In the genomic region with DNA sequence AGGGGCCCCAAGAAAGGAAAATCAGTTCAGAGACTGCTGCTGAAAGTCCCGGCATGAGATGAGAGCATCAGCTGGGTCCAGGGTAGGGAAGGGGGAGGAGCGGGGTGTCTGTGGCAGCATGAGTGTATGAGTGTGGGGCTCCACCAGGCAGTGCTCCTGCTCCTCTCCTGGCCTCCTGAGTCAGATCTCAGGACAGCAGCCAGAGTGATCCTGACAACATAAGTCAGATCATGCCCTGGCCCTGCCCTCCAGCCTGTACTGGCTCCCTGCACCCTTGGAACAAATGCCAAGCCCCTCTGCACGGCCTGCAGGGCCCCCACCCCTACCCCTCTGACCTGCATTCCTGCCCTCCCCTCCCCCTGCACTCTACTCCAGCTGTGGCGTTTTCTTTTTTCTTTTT, we compare ENCODE assay signal across 18 cellular contexts. TPM values are rescaled to one million over a fixed set of nuclear protein-coding genes. Genes with fewer than 3 reads are reported as not detected.
A peak's percentile ranks its signal among the peaks of the same experiment; 100 is the strongest.
DNase-seq lines count a peak whose midpoint lies in the region; ATAC-seq and TF ChIP-seq lines count a peak whose summit lies in the region.
"Had no signal": no experiment of that assay in that cellular context is flagged by ENCODE, and none has a peak within 500 bp of the region (broad histone marks: within the 10 kb centered on the region; RNA-seq: fewer than 3 reads in every experiment).

No MANE protein-coding gene starts in this region.

- ATAC-seq in omental fat pad (ENCODE audit: low FRiP score) (peak; percentile 11), T-cell (replicated peaks in 1 of 4) (no peak)
- ATAC-seq: lower lobe of right lung had no signal

- H3K4me1 Mint-ChIP-seq in T-cell = no peaks in the 10 kb centered on the region

- CTCF ChIA-PET in RWPE1 (lab: Yijun Ruan, JAX) (interaction anchor here (1.1 kb wide), 1 partner anchor 47 kb away, joined by 3 read pairs; no protein-coding TSS in a partner anchor), T-cell (lab: Charles Lee) (interaction anchor here (0.6 kb wide), 2 partner anchors 19 to 101 kb away, joined by 3 to 7 read pairs; no protein-coding TSS in a partner anchor)

- no peak overlapping the region for H3K27ac Mint-ChIP-seq in T-cell
- H3K27ac Mint-ChIP-seq: activated naive CD8-positive, alpha-beta T cell had no signal

- peak overlapping the region; percentile 97 for H3K27ac ChIP-seq in RWPE1
- H3K27ac ChIP-seq: lower lobe of right lung, neural progenitor cell, WERI-Rb-1 had no signal

- H3K36me3 Mint-ChIP-seq in T-cell = no peaks in the 10 kb centered on the region
- H3K36me3 Mint-ChIP-seq: activated naive CD8-positive, alpha-beta T cell had no signal

- POLR2A ChIA-PET in RWPE1 (lab: Yijun Ruan, JAX; ENCODE audit: low non-redundant PET) = no interaction called here
- POLR2A ChIA-PET in T-cell (lab: Charles Lee) = no interaction called here

- H3K9me3 Mint-ChIP-seq in T-cell = no peaks in the 10 kb centered on the region
- H3K9me3 Mint-ChIP-seq: neural progenitor cell had no signal

- TF ChIP-seq CTCF in RWPE1 (conservative IDR thresholded peaks at IDR 0.05; ENCODE audit: low read depth) (no peak), omental fat pad (IDR thresholded peaks at IDR 0.05) (no peak)

- no peak overlapping the region for H3K4me3 Mint-ChIP-seq in T-cell
- H3K4me3 Mint-ChIP-seq: activated naive CD8-positive, alpha-beta T cell; neural progenitor cell had no signal

- DNase-seq in AG08395 (ENCODE audit: low spot score) (peak; percentile 85), RWPE1 (ENCODE audit: low spot score) (no peak), fibroblast of peridontal ligament (ENCODE audit: extremely low read depth) (peak; percentile 70), omental fat pad (ENCODE audit: low spot score) (no peak), NCI-H2029 treated with DMSO at 0.1 percent for 48 hours (lab: John Stamatoyannopoulos, UW) (no peak), NCI-H187 treated with DMSO at 0.1 percent for 48 hours (lab: John Stamatoyannopoulos, UW) (no peak), NCI-H1436 treated with DMSO at 0.1 percent for 48 hours (lab: John Stamatoyannopoulos, UW) (no peak), T-cell (no peak)
- DNase-seq: head of caudate nucleus, lower lobe of right lung, NCI-H146, NCI-H82, SHP77 treated with DMSO at 0.1 percent for 48 hours, upper lobe of left lung, WERI-Rb-1 had no signal

- H3K27me3 Mint-ChIP-seq in T-cell = no peaks in the 10 kb centered on the region
- H3K27me3 Mint-ChIP-seq: activated naive CD8-positive, alpha-beta T cell had no signal

RNA-seq across cellular contexts. Expression of a gene that starts 24.2 kb away (rescaled TPM):
- not detected for total RNA-seq in omental fat pad
- total RNA-seq in T-cell = not detected
- total RNA-seq: dermis microvascular lymphatic vessel endothelial cell, lower lobe of right lung, upper lobe of left lung had no signal

RNA-seq across cellular contexts. Expression of a gene that starts 43.4 kb away (rescaled TPM):
- total RNA-seq in omental fat pad = 100 to 1,000 TPM; 312 to 592 (median 571) TPM
- total RNA-seq in T-cell = 1 to 10 TPM; 5.9 to 8.1 (median 7.7) TPM

RNA-seq across cellular contexts. Expression of a gene that starts 44.9 kb away (rescaled TPM):
- total RNA-seq in omental fat pad (1 to 10 TPM in 2 of 4 donors, under 1 TPM in 1, not detected in 1; 0.56 to 2.4 (median 1.4) TPM), T-cell (1 to 10 TPM in 2 of 5 donors, under 1 TPM in 2, not detected in 1; 0.49 to 4.5 (median 1.0) TPM)
- total RNA-seq: lower lobe of right lung had no signal

RNA-seq across cellular contexts. Expression of a gene that starts 57.8 kb away (rescaled TPM):
- total RNA-seq in omental fat pad (10 to 100 TPM; 45.2 to 66.4 (median 55.0) TPM), T-cell (10 to 100 TPM; 31.0 to 80.9 (median 55.6) TPM)

Comparison
In these comparisons a context has a peak if more than half of its experiments do, and no peak if none do; other contexts are left out.
1. DNase-seq: peak in AG08395 (single experiment) and fibroblast of peridontal ligament (single experiment); none in RWPE1 (single experiment), omental fat pad (single experiment), NCI-H2029 treated with DMSO at 0.1 percent for 48 hours (single experiment), NCI-H187 treated with DMSO at 0.1 percent for 48 hours (single experiment), NCI-H1436 treated with DMSO at 0.1 percent for 48 hours (single experiment) and T-cell (0 of 34).
2. RNA of a gene that starts 43.4 kb away (total RNA-seq): 312 to 592 TPM in omental fat pad; 5.9 to 8.1 TPM in T-cell; every median in the first group is over 10 times any median in the second.